17 cellular contexts compared by ENCODE assay signal in the genomic region with DNA sequence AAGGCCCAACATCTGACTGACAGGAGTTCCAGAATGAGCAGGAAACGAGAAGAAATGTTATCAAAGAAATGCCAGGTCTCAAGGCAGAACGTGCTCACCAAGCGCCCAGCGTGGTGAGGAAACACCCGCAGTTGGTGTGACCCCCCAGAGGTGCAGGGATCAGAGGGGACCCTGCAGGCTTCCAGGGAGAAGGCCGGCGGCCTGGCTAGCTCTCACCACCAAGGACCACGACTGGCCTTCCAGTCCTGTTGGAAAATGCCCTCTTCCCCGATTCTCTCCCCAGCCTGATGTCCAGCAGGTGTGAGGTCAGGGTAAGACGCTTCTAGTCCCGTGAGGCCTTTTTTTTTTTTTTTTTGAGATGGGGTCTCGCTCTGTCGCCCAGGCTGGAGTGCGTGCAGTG.
DNase-seq lines count a peak whose midpoint lies in the region; TF ChIP-seq lines count a peak whose summit lies in the region.
"Had no signal": no experiment of that assay in that cellular context is flagged by ENCODE, and none has a peak within 500 bp of the region (broad histone marks: within the 10 kb centered on the region; RNA-seq: fewer than 3 reads in every experiment).

No MANE protein-coding gene starts in this region.

- peaks cover 26% of the 10 kb centered on the region for H3K4me1 Mint-ChIP-seq in mesothelial cell of epicardium
- H3K4me1 Mint-ChIP-seq: CD14-positive monocyte; CD8-positive, alpha-beta memory T cell; GM23338 had no signal

- DNase-seq in ecto neural progenitor cell (ENCODE audit: low spot score) (peak; percentile 29), mesothelial cell of epicardium (ENCODE audit: low spot score in 2 of 2, unreplicated experiment in 2 of 2) (no peak), caudate nucleus (lab: John Stamatoyannopoulos, UW) (no peak), ureter (ENCODE audit: low spot score) (no peak), ACHN (no peak)
- DNase-seq: CD4-positive, alpha-beta T cell; CD8-positive, alpha-beta memory T cell; DMS 273 treated with DMSO at 0.1 percent for 48 hours; DMS79; EL; GDM1; H9 had no signal

- H4K20me1 ChIP-seq in BLaER1 = no peaks in the 10 kb centered on the region

- no peaks in the 10 kb centered on the region for H3K9me3 ChIP-seq in BLaER1

- TF ChIP-seq CTCF in 22Rv1 (IDR thresholded peaks at IDR 0.05) (no peak), mesothelial cell of epicardium (IDR thresholded peaks at IDR 0.05; ENCODE audit: unreplicated experiment) (no peak)

- H3K9ac ChIP-seq in BLaER1 = peak overlapping the region; percentile 15; the same call in 1 of the 2 replicates

- H3K27me3 ChIP-seq in BLaER1 = no peaks in the 10 kb centered on the region

- H3K36me3 ChIP-seq in BLaER1 = no peaks in the 10 kb centered on the region

- peaks cover 76% of the 10 kb centered on the region for H3K4me1 ChIP-seq in BLaER1

- in situ Hi-C loops in ACHN (cut with HindIII; ENCODE audit: low pct_ligation_motif_present, low pct_unique_long_range_greater_than_20kb, low sequenced_read_pairs) = no loop called here

- H3K27ac ChIP-seq in 22Rv1 (peak overlapping the region; percentile 52), BLaER1 (peak overlapping the region; percentile 18; the same call in 1 of the 2 replicates), caudate nucleus (ENCODE audit: low read depth, low read length) (no peak overlapping the region)

- no peaks in the 10 kb centered on the region for H3K27me3 Mint-ChIP-seq in mesothelial cell of epicardium (ENCODE audit: low read depth)
- H3K27me3 Mint-ChIP-seq: CD4-positive, alpha-beta T cell had no signal

- H3K4me3 ChIP-seq in BLaER1 = no peak overlapping the region
- H3K4me3 ChIP-seq: GM12878, GM23338 had no signal

- H3K4me3 Mint-ChIP-seq in mesothelial cell of epicardium = no peak overlapping the region
- H3K4me3 Mint-ChIP-seq: CD14-positive monocyte; CD4-positive, alpha-beta T cell; CD8-positive, alpha-beta memory T cell; GM23338; H9 had no signal

- peak overlapping the region; percentile 88 for H3K4me2 ChIP-seq in BLaER1
- H3K4me2 ChIP-seq: GM23338 had no signal

- no peaks in the 10 kb centered on the region for H3K9me3 Mint-ChIP-seq in mesothelial cell of epicardium
- H3K9me3 Mint-ChIP-seq: CD14-positive monocyte; CD4-positive, alpha-beta T cell; CD8-positive, alpha-beta memory T cell; GM23338; H9 had no signal

- peaks cover 12% of the 10 kb centered on the region for H3K36me3 Mint-ChIP-seq in mesothelial cell of epicardium
- H3K36me3 Mint-ChIP-seq: CD14-positive monocyte; CD8-positive, alpha-beta memory T cell had no signal

- H3K27ac Mint-ChIP-seq in mesothelial cell of epicardium = peak overlapping the region; percentile 86
- H3K27ac Mint-ChIP-seq: CD4-positive, alpha-beta T cell; CD8-positive, alpha-beta memory T cell; GM23338 had no signal
